ENCODE assay signal across 1 cellular context in the genomic region with DNA sequence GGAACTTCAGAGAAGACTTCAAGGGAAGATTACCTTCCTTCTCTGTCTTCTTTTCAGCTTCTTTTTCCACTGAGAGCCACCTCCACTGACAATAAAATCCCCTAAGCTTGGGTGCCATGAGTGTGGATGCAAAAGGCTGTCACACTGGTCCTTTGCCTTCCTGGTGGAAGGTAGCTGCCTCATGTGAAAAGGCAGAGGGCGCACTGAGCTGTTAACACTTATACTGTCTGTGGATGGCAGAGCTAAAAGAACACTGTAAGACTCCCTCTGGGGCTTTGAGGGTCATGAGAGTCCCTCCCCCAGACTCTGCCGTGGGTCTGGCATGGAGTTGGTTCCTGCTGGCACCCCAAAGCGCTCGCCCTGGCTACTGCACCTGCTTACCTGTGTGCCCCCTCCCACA.
TF ChIP-seq lines count a peak whose summit lies in the region.

No MANE protein-coding gene starts in this region.

TF ChIP-seq in GM23338, 12 proteins besides CTCF, POLR2A, EP300 and RAD21 (continued from another document):
- TF ChIP-seq ZNF114 (CRISPR knock-in tag; IDR thresholded peaks at IDR 0.05) (no peak), POLR2AphosphoS5 (IDR thresholded peaks at IDR 0.05; ENCODE audit: low read depth) (no peak), REST (IDR thresholded peaks at IDR 0.05; ENCODE audit: unreplicated experiment) (no peak), JUNB (IDR thresholded peaks at IDR 0.05; ENCODE audit: unreplicated experiment) (no peak)
